9 cellular contexts compared by ENCODE assay signal in the genomic region with DNA sequence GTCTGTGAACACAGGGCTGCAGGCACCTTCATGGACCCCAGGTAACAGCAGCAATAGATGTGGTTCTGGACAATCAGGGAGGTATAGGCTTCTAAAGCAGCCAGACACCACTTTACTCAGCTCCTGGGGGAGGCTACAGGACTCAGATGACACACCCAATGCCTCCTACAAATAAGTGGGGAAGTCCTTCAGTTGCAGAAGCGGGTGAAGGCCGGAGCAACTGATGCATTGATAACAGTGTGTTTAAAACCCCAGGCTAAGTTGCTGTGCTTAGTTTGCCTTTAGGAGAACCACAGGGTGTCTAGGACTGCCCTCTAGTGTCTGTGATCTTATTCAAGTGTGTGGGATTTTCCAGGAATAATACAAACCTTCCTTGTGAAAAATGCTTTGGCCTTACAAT. TPM values are rescaled to one million over a fixed set of nuclear protein-coding genes. Genes with fewer than 3 reads are reported as not detected.
DNase-seq lines count a peak whose midpoint lies in the region; ATAC-seq and TF ChIP-seq lines count a peak whose summit lies in the region.
"Had no signal": no experiment of that assay in that cellular context is flagged by ENCODE, and none has a peak within 500 bp of the region (broad histone marks: within the 10 kb centered on the region; RNA-seq: fewer than 3 reads in every experiment).

No MANE protein-coding gene starts in this region.

- WGBS in neuronal stem cell (ENCODE audit: extremely low coverage in 2 of 2, insufficient read length in 2 of 2, insufficient replicate concordance in 1 of 2), 2 donors: no CpG with 5 or more reads among the region's 2 CpGs

- no peak overlapping the region for H2AK5ac ChIP-seq in neuronal stem cell (ENCODE audit: low read depth, low read length)

- no peak overlapping the region for H3K23ac ChIP-seq in neuronal stem cell (ENCODE audit: low read depth, low read length, poor library complexity)

- H3K14ac ChIP-seq in neuronal stem cell (ENCODE audit: low read length): no peak overlapping the region

- no peak overlapping the region for H2BK5ac ChIP-seq in neuronal stem cell (ENCODE audit: low read length)

- ATAC-seq in gastrocnemius medialis (no peak), GM18498 (IDR thresholded peaks at IDR 0.05; ENCODE audit: unreplicated experiment) (no peak), GM18511 (IDR thresholded peaks at IDR 0.05; ENCODE audit: unreplicated experiment) (no peak)

- no peak overlapping the region for H3K9ac ChIP-seq in neuronal stem cell (ENCODE audit: low read depth, low read length, poor library complexity)

- no peak overlapping the region for H2BK120ac ChIP-seq in neuronal stem cell (ENCODE audit: low read depth, low read length)

- no peak overlapping the region for H2BK15ac ChIP-seq in neuronal stem cell (ENCODE audit: low read length)

- no peak overlapping the region for H3K27ac Mint-ChIP-seq in HFFc6

- H2BK12ac ChIP-seq in neuronal stem cell (ENCODE audit: low read length): no peak overlapping the region

- no peaks in the 10 kb centered on the region for H3K9me3 ChIP-seq in gastrocnemius medialis
- H3K9me3 ChIP-seq in neuronal stem cell (replicated peaks in 1 of 2; ENCODE audit: control insufficient read depth in 2 of 2, insufficient read depth in 1 of 2, low read depth in 1 of 2, low read length in 2 of 2): no peaks in the 10 kb centered on the region

- no peak overlapping the region for H4K8ac ChIP-seq in neuronal stem cell (ENCODE audit: low read depth, low read length)

- H3K4me2 ChIP-seq in neuronal stem cell (ENCODE audit: insufficient read depth, low read length, poor library complexity, severe bottlenecking): no peak overlapping the region

- intact Hi-C loops in gastrocnemius medialis (cut with DNase I; ENCODE audit: low total_unique reads): loop anchor here (10.0 kb wide), 2 partner anchors 141 to 291 kb away; no protein-coding TSS in a partner anchor

- H3K4me3 ChIP-seq in gastrocnemius medialis (no peak overlapping the region), neuronal stem cell (ENCODE audit: low read length in 2 of 2) (no peak overlapping the region)

- H3K27me3 Mint-ChIP-seq in HFFc6 (ENCODE audit: insufficient read depth): peaks cover 23% of the 10 kb centered on the region

- no peaks in the 10 kb centered on the region for H3K79me1 ChIP-seq in neuronal stem cell (ENCODE audit: low read depth, low read length)

- H3K27me3 ChIP-seq in gastrocnemius medialis (peaks cover 0 to 5% (median 0%) of the 10 kb centered on the region in 3 donors), neuronal stem cell (ENCODE audit: control insufficient read depth in 3 of 3, insufficient read depth in 3 of 3, low read depth in 1 of 3, low read length in 3 of 3) (peaks cover 0 to 37% (median 0%) of the 10 kb centered on the region in 3 experiments)

- H3K36me3 Mint-ChIP-seq in HFFc6 (ENCODE audit: low read depth): no peaks in the 10 kb centered on the region; the same call in 1 of the 2 replicates

- H2AFZ ChIP-seq in neuronal stem cell (ENCODE audit: low read length): no peak overlapping the region

- H4K91ac ChIP-seq in neuronal stem cell (ENCODE audit: low read depth, low read length, poor library complexity): no peak overlapping the region

- in situ Hi-C loops in gastrocnemius medialis (cut with MboI; ENCODE audit: low sequenced_read_pairs in 4 of 4): loop anchor here in 3 of 4 donors (5.0 to 25.0 kb wide), 3 partner anchors 288 to 291 kb away; no protein-coding TSS in a partner anchor

- no peak overlapping the region for H3K4me3 Mint-ChIP-seq in HFFc6

- H3K4me1 Mint-ChIP-seq in HFFc6 (ENCODE audit: low read depth): peaks cover 6% of the 10 kb centered on the region; the same call in 1 of the 2 replicates

- no peaks in the 10 kb centered on the region for H3K36me3 ChIP-seq in gastrocnemius medialis
- H3K36me3 ChIP-seq in neuronal stem cell (replicated peaks in 1 of 2; ENCODE audit: control insufficient read depth in 2 of 2, insufficient read depth in 2 of 2, low read length in 2 of 2): no peaks in the 10 kb centered on the region

- no peak overlapping the region for H3K4ac ChIP-seq in neuronal stem cell (ENCODE audit: low read length)

- peak; percentile 78 for TF ChIP-seq CTCF in HFFc6 (IDR thresholded peaks at IDR 0.05)
- TF ChIP-seq CTCF in gastrocnemius medialis (IDR thresholded peaks at IDR 0.05 in 4 of 5, conservative IDR thresholded peaks at IDR 0.05 in 1 of 5): peak in 3 of 5 experiments; percentile 21 to 46 (median 45)

- DNase-seq in Daoy (ENCODE audit: low read depth): peak; percentile 28
- DNase-seq in HFFc6: peak; percentile 63
- peak; percentile 60 for DNase-seq in SW480 (ENCODE audit: low spot score)
- peak; percentile 48 for DNase-seq in globus pallidus (ENCODE audit: low spot score)
- no peak for DNase-seq in gastrocnemius medialis
- DNase-seq in neuronal stem cell (ENCODE audit: low spot score): no peak

- no peak overlapping the region for H3K18ac ChIP-seq in neuronal stem cell (ENCODE audit: low read length)

- H3K9me3 Mint-ChIP-seq in HFFc6: no peaks in the 10 kb centered on the region

- no peaks in the 10 kb centered on the region for H3K4me1 ChIP-seq in gastrocnemius medialis
- no peaks in the 10 kb centered on the region for H3K4me1 ChIP-seq in neuronal stem cell (ENCODE audit: control insufficient read depth in 2 of 2, insufficient read depth in 1 of 2, low read depth in 1 of 2, low read length in 2 of 2)

- TF ChIP-seq POLR2A in gastrocnemius medialis (IDR thresholded peaks at IDR 0.05): no peak

- H3K27ac ChIP-seq in gastrocnemius medialis (no peak overlapping the region), neuronal stem cell (replicated peaks; ENCODE audit: low read length) (no peak overlapping the region)

RNA-seq across cellular contexts. Expression of a gene that starts 5.9 kb away (rescaled TPM):
- 0.06 TPM in 1 of 2 replicates, not detected in the other for total RNA-seq in Daoy (2014; rRNA removed; shearing (Covaris generic))
- not detected for total RNA-seq in HFFc6 (2021; fragmentation: NEBNext Ultra II Directional; extraction: Animal tissue kit (Norgen Biotek cat#: 25700))
- 10 to 100 TPM in 2 of 4 donors, 1 to 10 TPM in 2; 1.6 to 17.4 (median 10.3) TPM for total RNA-seq in gastrocnemius medialis
- not detected for polyA plus RNA-seq in neuronal stem cell (2013, experiment 1 of 2)
- not detected for polyA plus RNA-seq in neuronal stem cell (2013, experiment 2 of 2)
- total RNA-seq: T-helper 2 cell treated with Interferon-gamma antibody and Interleukin-4, amounts not matched to agents 100 ng/mL and 5 ng/mL, for 36 hours had no signal

Comparison
In these comparisons a context has a peak if more than half of its experiments do, and no peak if none do; other contexts are left out.
1. DNase-seq: peak in Daoy (single experiment), HFFc6 (single experiment), SW480 (single experiment) and globus pallidus (single experiment); none in gastrocnemius medialis (0 of 2) and neuronal stem cell (single experiment).